7 cellular contexts compared by ENCODE assay signal in genomic region chr17:50919321-50920040, GRCh38. TPM values are rescaled to one million over a fixed set of nuclear protein-coding genes. Genes with fewer than 3 reads are reported as not detected.
DNase-seq lines count a peak whose midpoint lies in the region; ATAC-seq and TF ChIP-seq lines count a peak whose summit lies in the region.

No MANE protein-coding gene starts in this region.

- DNase-seq in NCI-H1930 (lab: John Stamatoyannopoulos, UW) (peak; percentile 77 to 88), brain microvascular endothelial cell (peak; percentile 89), hepatic stellate cell (ENCODE audit: low spot score) (peak; percentile 99), retina (peak; percentile 93), vagina (ENCODE audit: extremely low spot score in 2 of 2) (no peak)

- TF ChIP-seq POLR2A in vagina (IDR thresholded peaks at IDR 0.05), result no peak

- TF ChIP-seq CTCF in VCaP (conservative IDR thresholded peaks at IDR 0.05) (no peak), brain microvascular endothelial cell (IDR thresholded peaks at IDR 0.05; ENCODE audit: low read depth, low read length, missing control alignments) (no peak), vagina (IDR thresholded peaks at IDR 0.05) (no peak)

- H3K27me3 ChIP-seq in brain microvascular endothelial cell (replicated peaks) (no peaks in the 10 kb centered on the region), vagina (no peaks in the 10 kb centered on the region)

- ATAC-seq in GM19324 (IDR thresholded peaks at IDR 0.05; ENCODE audit: low FRiP score, unreplicated experiment), result peak; percentile 39

- H3K36me3 ChIP-seq in brain microvascular endothelial cell (replicated peaks) (no peaks in the 10 kb centered on the region), vagina (no peaks in the 10 kb centered on the region)

- peaks cover 23% of the 10 kb centered on the region for H3K4me1 ChIP-seq in vagina

- H3K4me3 ChIP-seq in brain microvascular endothelial cell (ENCODE audit: low read depth, low read length) (no peak overlapping the region), vagina (no peak overlapping the region)

- in situ Hi-C loops in brain microvascular endothelial cell (cut with HindIII; ENCODE audit: low pct_ligation_motif_present, low sequenced_read_pairs), result no loop called here

- H3K27ac ChIP-seq in VCaP (peak overlapping the region; percentile 93), brain microvascular endothelial cell (no peak overlapping the region), vagina (peak overlapping the region; percentile 71)

- H3K9me3 ChIP-seq in vagina, result no peaks in the 10 kb centered on the region

- intact Hi-C loops in vagina (cut with DNase I), result no loop called here

RNA-seq across cellular contexts. Expression of gene TOB1, which starts 53.3 kb away (rescaled TPM):
- 74.4 TPM for total RNA-seq in vagina

Comparison
In these comparisons a context has a peak if more than half of its experiments do, and no peak if none do; other contexts are left out.
1. DNase-seq: peak in NCI-H1930 (2 of 2), brain microvascular endothelial cell (single experiment), hepatic stellate cell (single experiment) and retina (single experiment); none in vagina (0 of 2).